In genomic region chr19:53131732-53132131, GRCh38 we compare ENCODE assay signal across 9 cellular contexts. TPM values are rescaled to one million over a fixed set of nuclear protein-coding genes. Genes with fewer than 3 reads are reported as not detected.
DNase-seq lines count a peak whose midpoint lies in the region; ATAC-seq lines count a peak whose summit lies in the region.
"Had no signal": no experiment of that assay in that cellular context is flagged by ENCODE, and none has a peak within 500 bp of the region (broad histone marks: within the 10 kb centered on the region; RNA-seq: fewer than 3 reads in every experiment).

No MANE protein-coding gene starts in this region.

- no peak for ATAC-seq in activated CD8-positive, alpha-beta T cell treated with anti-CD3 and anti-CD28 coated beads, Interleukin-2, amount 10 ng/mL, durations not matched to agents 7 days and 5 days
- ATAC-seq in GM21825 (IDR thresholded peaks at IDR 0.05; ENCODE audit: unreplicated experiment) (no peak), HG02588 (IDR thresholded peaks at IDR 0.05; ENCODE audit: unreplicated experiment) (no peak)

- 0 out of 2 replicates have a peak, but pooled peaks cover 13% of the 10 kb centered on the region for H3K4me1 ChIP-seq in GM23248 (ENCODE audit: insufficient read depth)
- H3K4me1 ChIP-seq in skeletal muscle satellite cell (ENCODE audit: control insufficient read depth, insufficient read depth, low read length): peaks cover 6% of the 10 kb centered on the region
- H3K4me1 ChIP-seq: right lobe of liver had no signal

- H3K27me3 Mint-ChIP-seq in activated CD8-positive, alpha-beta T cell treated with anti-CD3 and anti-CD28 coated beads, Interleukin-2, amount 10 ng/mL, durations not matched to agents 7 days and 5 days (ENCODE audit: low read depth): peaks cover 4% of the 10 kb centered on the region

- H2AFZ ChIP-seq in GM23248: peak overlapping the region; percentile 96

- no peaks in the 10 kb centered on the region for H4K20me1 ChIP-seq in GM23248 (ENCODE audit: insufficient read depth)

- DNase-seq in GM23248 (peak; percentile 16), dermis blood vessel endothelial cell (no peak), DMS 273 (lab: John Stamatoyannopoulos, UW; ENCODE audit: unreplicated experiment) (no peak)
- no peak for DNase-seq in activated CD8-positive, alpha-beta T cell treated with anti-CD3 and anti-CD28 coated beads, Interleukin-2, amount 10 ng/mL, durations not matched to agents 7 days and 5 days

- peak overlapping the region; percentile 83 for H3K9ac ChIP-seq in GM23248
- H3K9ac ChIP-seq in skeletal muscle satellite cell (ENCODE audit: low read depth, low read length): no peak overlapping the region

- peak overlapping the region; percentile 9 for H3K27ac Mint-ChIP-seq in activated CD8-positive, alpha-beta T cell treated with anti-CD3 and anti-CD28 coated beads, Interleukin-2, amount 10 ng/mL, durations not matched to agents 7 days and 5 days

- CTCF ChIA-PET in activated CD8-positive, alpha-beta T cell treated with anti-CD3 and anti-CD28 coated beads, Interleukin-2, amount 10 ng/mL, durations not matched to agents 7 days and 5 days (lab: Charles Lee): no interaction called here

- in situ Hi-C loops in GM23248 (cut with MboI): no loop called here

- H3K9me3 Mint-ChIP-seq in activated CD8-positive, alpha-beta T cell treated with anti-CD3 and anti-CD28 coated beads, Interleukin-2, amount 10 ng/mL, durations not matched to agents 7 days and 5 days (ENCODE audit: insufficient read depth): peaks cover 45% of the 10 kb centered on the region

- H3K4me3 ChIP-seq in GM23248: peak overlapping the region; percentile 82
- H3K4me3 ChIP-seq in iPS-11a (ENCODE audit: low read depth, low read length): peak overlapping the region; percentile 68
- H3K4me3 ChIP-seq in skeletal muscle satellite cell (ENCODE audit: low read length): peak overlapping the region; percentile 72

- H3F3A ChIP-seq in GM23248 (ENCODE audit: insufficient read depth): peaks cover 4% of the 10 kb centered on the region; the same call in 1 of the 2 replicates

- H3K9me3 ChIP-seq in GM23248 (ENCODE audit: low read depth): no peaks in the 10 kb centered on the region
- H3K9me3 ChIP-seq in skeletal muscle satellite cell (replicated peaks; ENCODE audit: low read length): no peaks in the 10 kb centered on the region

- H3K36me3 ChIP-seq in GM23248 (ENCODE audit: low read depth) (no peaks in the 10 kb centered on the region), skeletal muscle satellite cell (ENCODE audit: insufficient read depth, low read length) (no peaks in the 10 kb centered on the region)
- H3K36me3 ChIP-seq: right lobe of liver had no signal

- H3K27ac ChIP-seq in GM23248: no peak overlapping the region

- H3K4me2 ChIP-seq in GM23248 (ENCODE audit: unreplicated experiment) (peak overlapping the region; percentile 88), skeletal muscle satellite cell (ENCODE audit: low read length) (peak overlapping the region; percentile 86)

- H3K4me1 Mint-ChIP-seq in activated CD8-positive, alpha-beta T cell treated with anti-CD3 and anti-CD28 coated beads, Interleukin-2, amount 10 ng/mL, durations not matched to agents 7 days and 5 days (ENCODE audit: low read depth): peaks cover 17% of the 10 kb centered on the region

- POLR2A ChIA-PET in activated CD8-positive, alpha-beta T cell treated with anti-CD3 and anti-CD28 coated beads, Interleukin-2, amount 10 ng/mL, durations not matched to agents 7 days and 5 days (lab: Charles Lee): no interaction called here

- H3K79me2 ChIP-seq in GM23248 (ENCODE audit: insufficient read depth): peaks cover 25% of the 10 kb centered on the region

- 10 to 13% methylated on average over 6 of the region's 6 CpGs for WGBS in GM23248 (ENCODE audit: low coverage in 1 of 2, low lambda C conversion rate in 2 of 2, missing lambda C conversion rate in 2 of 2), 2 experiments

- H3K27me3 ChIP-seq in GM23248 (replicated peaks; ENCODE audit: insufficient read depth) (no peaks in the 10 kb centered on the region), skeletal muscle satellite cell (ENCODE audit: control insufficient read depth, insufficient read depth, low read length) (no peaks in the 10 kb centered on the region)
- H3K27me3 ChIP-seq: right lobe of liver had no signal

- H3K36me3 Mint-ChIP-seq in activated CD8-positive, alpha-beta T cell treated with anti-CD3 and anti-CD28 coated beads, Interleukin-2, amount 10 ng/mL, durations not matched to agents 7 days and 5 days (ENCODE audit: low read depth): peaks cover 31% of the 10 kb centered on the region

- peak overlapping the region; percentile 71 for H3K4me3 Mint-ChIP-seq in activated CD8-positive, alpha-beta T cell treated with anti-CD3 and anti-CD28 coated beads, Interleukin-2, amount 10 ng/mL, durations not matched to agents 7 days and 5 days

- H3K9me2 ChIP-seq in GM23248 (ENCODE audit: insufficient read depth): no peaks in the 10 kb centered on the region

RNA-seq across cellular contexts. Expression of gene ZNF415, which starts 1.0 kb away (rescaled TPM):
- total RNA-seq in GM23248 (2014; rRNA removed; shearing (Covaris generic)): 9.4 and 18.7 TPM in 2 replicates
- 7.9 and 8.9 TPM in 2 replicates for polyA plus RNA-seq in GM23248 (2016; fragmentation: Nextera tagmentation; extraction: Ambion mirVana)
- 1 to 10 TPM; 1.4 to 1.9 TPM for total RNA-seq in activated CD8-positive, alpha-beta T cell treated with anti-CD3 and anti-CD28 coated beads, Interleukin-2, amount 10 ng/mL, durations not matched to agents 7 days and 5 days
- 1.5 and 2.5 TPM in 2 replicates for total RNA-seq in skeletal muscle satellite cell (2012; rRNA removed)
- 1.6 and 1.9 TPM in 2 replicates for total RNA-seq in dermis blood vessel endothelial cell

RNA-seq across cellular contexts. Expression of gene ZNF347, which starts 27.1 kb away (rescaled TPM):
- 4.6 and 7.3 TPM in 2 replicates for total RNA-seq in GM23248 (2014; rRNA removed; shearing (Covaris generic))
- 2.7 and 3.2 TPM in 2 replicates for polyA plus RNA-seq in GM23248 (2016; fragmentation: Nextera tagmentation; extraction: Ambion mirVana)
- total RNA-seq in activated CD8-positive, alpha-beta T cell treated with anti-CD3 and anti-CD28 coated beads, Interleukin-2, amount 10 ng/mL, durations not matched to agents 7 days and 5 days: 10 to 100 TPM; 12.8 to 13.7 TPM
- total RNA-seq in skeletal muscle satellite cell (2012; rRNA removed): 3.7 and 4.8 TPM in 2 replicates
- total RNA-seq in dermis blood vessel endothelial cell: 7.5 and 8.3 TPM in 2 replicates

RNA-seq across cellular contexts. Expression of gene ZNF160, which starts 28.5 kb away (rescaled TPM):
- 20.2 and 23.0 TPM in 2 replicates for total RNA-seq in GM23248 (2014; rRNA removed; shearing (Covaris generic))
- polyA plus RNA-seq in GM23248 (2016; fragmentation: Nextera tagmentation; extraction: Ambion mirVana): 18.2 and 20.6 TPM in 2 replicates
- total RNA-seq in activated CD8-positive, alpha-beta T cell treated with anti-CD3 and anti-CD28 coated beads, Interleukin-2, amount 10 ng/mL, durations not matched to agents 7 days and 5 days: 10 to 100 TPM; 36.5 to 42.2 TPM
- 29.7 and 35.6 TPM in 2 replicates for total RNA-seq in skeletal muscle satellite cell (2012; rRNA removed)
- 25.5 and 29.3 TPM in 2 replicates for total RNA-seq in dermis blood vessel endothelial cell
